9 cellular contexts compared by ENCODE assay signal in the genomic region with DNA sequence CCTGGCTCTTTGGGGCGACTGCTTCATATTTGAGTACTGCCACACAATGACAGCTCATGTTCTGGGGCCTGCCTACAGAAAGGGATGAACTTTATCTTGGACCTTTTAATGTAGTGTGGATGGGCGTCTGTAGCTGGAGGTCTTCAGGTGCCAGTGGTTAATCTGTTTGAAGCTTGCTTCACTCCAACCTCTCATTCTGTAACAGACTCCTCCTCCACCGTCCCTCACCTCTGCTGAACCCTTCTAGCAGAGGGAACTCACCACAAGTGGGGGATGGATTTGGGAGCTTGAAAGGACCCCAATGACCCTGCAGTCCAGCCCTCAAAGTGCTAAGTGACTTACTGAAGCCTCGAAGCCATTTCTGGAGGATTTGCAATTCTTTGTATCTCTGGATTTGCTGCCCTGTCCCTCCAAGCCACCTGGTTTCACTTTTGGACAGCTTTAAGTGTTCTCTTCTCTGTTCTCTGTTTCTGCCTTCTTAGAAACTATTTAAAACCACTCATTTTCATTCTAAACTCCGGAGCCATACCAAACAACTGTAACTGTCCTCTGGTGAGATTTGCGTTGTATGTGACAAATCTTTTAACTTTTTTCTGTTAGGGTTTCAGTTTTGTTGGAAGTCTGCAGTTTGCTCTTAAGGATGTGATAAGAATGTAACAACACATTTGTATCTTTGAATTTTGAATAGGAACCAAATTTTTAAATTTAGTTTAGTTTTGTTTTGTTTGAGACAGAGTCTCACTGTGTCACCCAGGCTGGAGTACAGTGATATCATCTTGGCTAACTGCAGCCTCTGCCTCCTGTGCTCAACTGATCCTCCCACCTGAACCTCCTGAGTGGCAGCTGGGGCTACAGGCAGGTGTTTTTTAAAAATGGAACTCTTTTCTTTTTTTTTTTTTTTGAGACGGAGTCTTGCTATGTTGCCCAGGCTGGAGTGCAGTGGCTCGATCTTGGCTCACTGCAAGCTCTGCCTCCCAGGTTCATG. TPM values are rescaled to one million over a fixed set of nuclear protein-coding genes. Genes with fewer than 3 reads are reported as not detected.
DNase-seq lines count a peak whose midpoint lies in the region; ATAC-seq and TF ChIP-seq lines count a peak whose summit lies in the region.
"Had no signal": no experiment of that assay in that cellular context is flagged by ENCODE, and none has a peak within 500 bp of the region (broad histone marks: within the 10 kb centered on the region; RNA-seq: fewer than 3 reads in every experiment).

No MANE protein-coding gene starts in this region.

- TF ChIP-seq CTCF in Loucy (conservative IDR thresholded peaks at IDR 0.05; ENCODE audit: low read length) (no peak), neutrophil (IDR thresholded peaks at IDR 0.05) (no peak), endothelial cell (IDR thresholded peaks at IDR 0.05; ENCODE audit: unreplicated experiment) (no peak), ascending aorta (IDR thresholded peaks at IDR 0.05) (no peak)

- H3K27ac ChIP-seq in neutrophil (peak overlapping the region; percentile 49), ascending aorta (no peak overlapping the region)

- no peak overlapping the region for H3K4me3 Mint-ChIP-seq in activated CD4-positive, alpha-beta T cell treated with anti-CD3 and anti-CD28 coated beads, Interleukin-2, amount 10 ng/mL, durations not matched to agents 7 days and 5 days
- H3K4me3 Mint-ChIP-seq in endothelial cell (ENCODE audit: unreplicated experiment): no peak overlapping the region

- no peaks in the 10 kb centered on the region for H3F3A ChIP-seq in Loucy (ENCODE audit: low read depth)

- H3K27me3 ChIP-seq in Loucy (ENCODE audit: insufficient read depth, low read length, poor library complexity, severe bottlenecking): no peaks in the 10 kb centered on the region
- H3K27me3 ChIP-seq in neutrophil: no peaks in the 10 kb centered on the region
- no peaks in the 10 kb centered on the region for H3K27me3 ChIP-seq in ascending aorta

- ATAC-seq in HG02610 (IDR thresholded peaks at IDR 0.05; ENCODE audit: unreplicated experiment) (peak; percentile 78), Right ventricle myocardium superior (ENCODE audit: poor library complexity) (no peak)

- no peaks in the 10 kb centered on the region for H4K20me1 ChIP-seq in Loucy (ENCODE audit: insufficient read depth, low read length, poor library complexity, severe bottlenecking)

- no peak overlapping the region for H2AFZ ChIP-seq in Loucy (ENCODE audit: low read length)

- H3K9ac ChIP-seq in Loucy (ENCODE audit: low read depth, low read length, poor library complexity, severe bottlenecking): peak overlapping the region; percentile 4

- intact Hi-C loops in Right ventricle myocardium superior (cut with DNase I): no loop called here
- intact Hi-C loops in ascending aorta (cut with DNase I): no loop called here

- H3K9me3 Mint-ChIP-seq in activated CD4-positive, alpha-beta T cell treated with anti-CD3 and anti-CD28 coated beads, Interleukin-2, amount 10 ng/mL, durations not matched to agents 7 days and 5 days: no peaks in the 10 kb centered on the region
- H3K9me3 Mint-ChIP-seq in endothelial cell (ENCODE audit: unreplicated experiment): no peaks in the 10 kb centered on the region

- H3K36me3 ChIP-seq in Loucy (ENCODE audit: insufficient read depth, low read length) (peaks cover 25% of the 10 kb centered on the region; the same call in 1 of the 2 replicates), neutrophil (peaks cover 30% of the 10 kb centered on the region), ascending aorta (no peaks in the 10 kb centered on the region)

- CTCF ChIA-PET in activated CD4-positive, alpha-beta T cell treated with anti-CD3 and anti-CD28 coated beads, Interleukin-2, amount 10 ng/mL, durations not matched to agents 7 days and 5 days (lab: Charles Lee): interaction anchor here (0.8 to 6.3 kb wide), 3 partner anchors 10 to 33 kb away, joined by 3 to 72 read pairs (median 4); no protein-coding TSS in a partner anchor

- no peaks in the 10 kb centered on the region for H3K79me2 ChIP-seq in Loucy (ENCODE audit: insufficient read depth, low read length)

- H3K4me3 ChIP-seq in Loucy (ENCODE audit: low read length, poor library complexity, severe bottlenecking): no peak overlapping the region
- H3K4me3 ChIP-seq in neutrophil (ENCODE audit: low read depth in 1 of 2, low read length in 1 of 2): no peak overlapping the region
- no peak overlapping the region for H3K4me3 ChIP-seq in ascending aorta

- DNase-seq in activated CD4-positive, alpha-beta T cell treated with anti-CD3 and anti-CD28 coated beads, Interleukin-2, amount 10 ng/mL, durations not matched to agents 7 days and 5 days: no peak
- DNase-seq in activated CD4-positive, alpha-beta T cell treated with anti-CD3 and anti-CD28 coated beads, Interleukin-2, amount 50 U/mL, for 48 hours: no peak
- DNase-seq in Right ventricle myocardium superior: no peak
- DNase-seq in endothelial cell (ENCODE audit: low spot score): no peak
- DNase-seq in ascending aorta (ENCODE audit: low spot score in 2 of 2): no peak
- DNase-seq: SHP77 had no signal

- peaks cover 47% of the 10 kb centered on the region for H3K36me3 Mint-ChIP-seq in activated CD4-positive, alpha-beta T cell treated with anti-CD3 and anti-CD28 coated beads, Interleukin-2, amount 10 ng/mL, durations not matched to agents 7 days and 5 days (ENCODE audit: low read depth)
- H3K36me3 Mint-ChIP-seq in endothelial cell (ENCODE audit: low read depth, unreplicated experiment): peaks cover 8% of the 10 kb centered on the region

- peak overlapping the region; percentile 30 for H3K4me2 ChIP-seq in Loucy (ENCODE audit: low read depth, low read length, poor library complexity, severe bottlenecking)

- POLR2A ChIA-PET in activated CD4-positive, alpha-beta T cell treated with anti-CD3 and anti-CD28 coated beads, Interleukin-2, amount 10 ng/mL, durations not matched to agents 7 days and 5 days (lab: Charles Lee): no interaction called here

- H3K4me1 Mint-ChIP-seq in activated CD4-positive, alpha-beta T cell treated with anti-CD3 and anti-CD28 coated beads, Interleukin-2, amount 10 ng/mL, durations not matched to agents 7 days and 5 days: peaks cover 48% of the 10 kb centered on the region
- H3K4me1 Mint-ChIP-seq in endothelial cell (ENCODE audit: unreplicated experiment): peaks cover 38% of the 10 kb centered on the region

- H3K27me3 Mint-ChIP-seq in activated CD4-positive, alpha-beta T cell treated with anti-CD3 and anti-CD28 coated beads, Interleukin-2, amount 10 ng/mL, durations not matched to agents 7 days and 5 days: no peaks in the 10 kb centered on the region
- H3K27me3 Mint-ChIP-seq in endothelial cell (ENCODE audit: unreplicated experiment): peaks cover 11% of the 10 kb centered on the region

- H3K27ac Mint-ChIP-seq in activated CD4-positive, alpha-beta T cell treated with anti-CD3 and anti-CD28 coated beads, Interleukin-2, amount 10 ng/mL, durations not matched to agents 7 days and 5 days: peak overlapping the region; percentile 60
- no peak overlapping the region for H3K27ac Mint-ChIP-seq in endothelial cell (ENCODE audit: unreplicated experiment)

- H3K9me2 ChIP-seq in Loucy (replicated peaks; ENCODE audit: low read depth, low read length): no peaks in the 10 kb centered on the region

- H3K4me1 ChIP-seq in Loucy (ENCODE audit: insufficient read depth, low read length, poor library complexity, severe bottlenecking) (peaks cover 4% of the 10 kb centered on the region), neutrophil (ENCODE audit: control insufficient read depth in 1 of 2, insufficient read depth in 1 of 2, low read depth in 1 of 2, low read length in 1 of 2) (no peaks in the 10 kb centered on the region), ascending aorta (no peaks in the 10 kb centered on the region)

- H3K9me3 ChIP-seq in Loucy (ENCODE audit: insufficient read depth, low read depth, low read length) (no peaks in the 10 kb centered on the region), neutrophil (no peaks in the 10 kb centered on the region), ascending aorta (no peaks in the 10 kb centered on the region)

RNA-seq across cellular contexts. Expression of a gene that starts 37.0 kb away (rescaled TPM):
- total RNA-seq in activated CD4-positive, alpha-beta T cell treated with anti-CD3 and anti-CD28 coated beads, Interleukin-2, amount 10 ng/mL, durations not matched to agents 7 days and 5 days: 10 to 100 TPM; 73.6 to 77.7 TPM
- 2.8 TPM for total RNA-seq in Right ventricle myocardium superior
- total RNA-seq in endothelial cell (ENCODE audit: unreplicated experiment): 14.9 TPM
- 15.2 TPM for total RNA-seq in ascending aorta

RNA-seq across cellular contexts. Expression of a gene that starts 40.4 kb away (rescaled TPM):
- 10 to 100 TPM; 45.0 to 49.6 TPM for total RNA-seq in activated CD4-positive, alpha-beta T cell treated with anti-CD3 and anti-CD28 coated beads, Interleukin-2, amount 10 ng/mL, durations not matched to agents 7 days and 5 days
- total RNA-seq in Right ventricle myocardium superior (5.4 TPM), endothelial cell (ENCODE audit: unreplicated experiment) (38.6 TPM), ascending aorta (7.8 TPM)
